23 cellular contexts compared by ENCODE assay signal in genomic region chr6:158497620-158498019, GRCh38.
DNase-seq lines count a peak whose midpoint lies in the region; ATAC-seq, FAIRE-seq and TF ChIP-seq lines count a peak whose summit lies in the region.
"Had no signal": no experiment of that assay in that cellular context is flagged by ENCODE, and none has a peak within 500 bp of the region (broad histone marks: within the 10 kb centered on the region; RNA-seq: fewer than 3 reads in every experiment).

No MANE protein-coding gene starts in this region.

- no peak for TF ChIP-seq RAD21 in HepG2 (CRISPR knock-in tag; IDR thresholded peaks at IDR 0.05)

- H3K4me2 ChIP-seq in HepG2 (ENCODE audit: low read depth, low read length) (no peak overlapping the region), neural progenitor cell (no peak overlapping the region)

- intact Hi-C loops in HepG2 (cut with micrococcal nuclease; ENCODE audit: unreplicated experiment) (no loop called here), right lobe of liver (cut with DNase I) (no loop called here), adrenal gland (cut with DNase I) (no loop called here)

- WGBS in HepG2 (ENCODE audit: low lambda C conversion rate) = 97% methylated on average over 6 of the region's 6 CpGs
- WGBS in right lobe of liver (ENCODE audit: insufficient coverage, low coverage, low lambda C conversion rate, missing lambda C conversion rate) = 78% methylated on average over 6 of the region's 6 CpGs
- 81 to 99% (median 97%) methylated on average over 4 to 6 of the region's 6 CpGs for WGBS in adrenal gland, 4 donors

- DNase-seq in HepG2 (ENCODE audit: low spot score) (no peak), right lobe of liver (no peak), NCI-H146 treated with DMSO at 0.1 percent for 48 hours (lab: John Stamatoyannopoulos, UW; ENCODE audit: unreplicated experiment) (peak; percentile 70), neural progenitor cell (ENCODE audit: low spot score) (peak; percentile 15), adrenal gland (no peak)
- no peak for DNase-seq in effector memory CD8-positive, alpha-beta T cell
- DNase-seq: ACHN; BE2C; C1 segment of cervical spinal cord; CD4-positive, CD25-positive, alpha-beta regulatory T cell; CD8-positive, alpha-beta memory T cell; COR-L47; DMS 273 treated with DMSO at 0.1 percent for 48 hours; DMS53; DND-41; EL; GM23248; HFFc6 had no signal

- no peak overlapping the region for H3K27ac Mint-ChIP-seq in neural progenitor cell
- no peak overlapping the region for H3K27ac Mint-ChIP-seq in effector memory CD8-positive, alpha-beta T cell
- H3K27ac Mint-ChIP-seq: CD4-positive, CD25-positive, alpha-beta regulatory T cell; CD8-positive, alpha-beta memory T cell; HFFc6 had no signal

- in situ Hi-C loops in HepG2 (cut with HindIII; ENCODE audit: extremely low pct_ligation_motif_present, low pct_unique_long_range_greater_than_20kb) = no loop called here

- FAIRE-seq in HepG2 (lab: Jason Lieb, UNC) = no peak
- FAIRE-seq: A204.1, GM12878, GM19239, H54 had no signal

- H3F3A ChIP-seq in neural progenitor cell (ENCODE audit: low read depth) = no peaks in the 10 kb centered on the region

- BruUV-seq in HepG2 (replicated peaks; lab: Mats Ljungman, UMichigan) = no TSS peak

- peaks cover 19% of the 10 kb centered on the region for H3K36me3 Mint-ChIP-seq in neural progenitor cell
- H3K36me3 Mint-ChIP-seq in effector memory CD8-positive, alpha-beta T cell (ENCODE audit: insufficient read depth) = peaks cover 12% of the 10 kb centered on the region

- no peak overlapping the region for H3K27ac ChIP-seq in HepG2 (ENCODE audit: extremely low read length, insufficient read depth, low read length)
- no peak overlapping the region for H3K27ac ChIP-seq in right lobe of liver
- no peak overlapping the region for H3K27ac ChIP-seq in neural progenitor cell
- no peak overlapping the region for H3K27ac ChIP-seq in adrenal gland
- H3K27ac ChIP-seq: GM23248 had no signal

- no peaks in the 10 kb centered on the region for H3K9me3 Mint-ChIP-seq in neural progenitor cell
- H3K9me3 Mint-ChIP-seq in effector memory CD8-positive, alpha-beta T cell = no peaks in the 10 kb centered on the region
- H3K9me3 Mint-ChIP-seq: CD4-positive, CD25-positive, alpha-beta regulatory T cell; CD8-positive, alpha-beta memory T cell; HFFc6 had no signal

- TF ChIP-seq EP300 in HepG2 (IDR thresholded peaks at IDR 0.05; ENCODE audit: low read depth in 2 of 2, low read length in 2 of 2) (no peak), HepG2 (CRISPR knock-in tag; IDR thresholded peaks at IDR 0.05; ENCODE audit: borderline replicate concordance) (no peak)

- H3K36me3 ChIP-seq in HepG2 (replicated peaks in 1 of 2; ENCODE audit: control insufficient read depth in 1 of 2, insufficient read depth in 2 of 2, low read length in 2 of 2) = peaks cover 30 to 68% of the 10 kb centered on the region in 2 experiments
- peaks cover 0 to 17% (median 1%) of the 10 kb centered on the region in 4 donors for H3K36me3 ChIP-seq in right lobe of liver
- no peaks in the 10 kb centered on the region for H3K36me3 ChIP-seq in neural progenitor cell
- peaks cover 0 to 27% of the 10 kb centered on the region in 2 donors for H3K36me3 ChIP-seq in adrenal gland (replicated peaks in 1 of 2)

- H4K20me1 ChIP-seq in HepG2 (ENCODE audit: insufficient read depth, low read length) (no peaks in the 10 kb centered on the region), neural progenitor cell (ENCODE audit: low read depth) (no peaks in the 10 kb centered on the region)

- TF ChIP-seq CTCF in HepG2 (CRISPR knock-in tag; IDR thresholded peaks at IDR 0.05) (no peak), right lobe of liver (IDR thresholded peaks at IDR 0.05) (no peak), neural progenitor cell (IDR thresholded peaks at IDR 0.05) (no peak), adrenal gland (IDR thresholded peaks at IDR 0.05) (no peak)

- H3K79me2 ChIP-seq in HepG2 (ENCODE audit: insufficient read depth, low read length) (no peaks in the 10 kb centered on the region), neural progenitor cell (ENCODE audit: low read depth) (no peaks in the 10 kb centered on the region)

- POLR2A ChIA-PET in HepG2 (lab: Yijun Ruan, JAX) = no interaction called here

- H3K4me3 Mint-ChIP-seq in neural progenitor cell = no peak overlapping the region
- H3K4me3 Mint-ChIP-seq in effector memory CD8-positive, alpha-beta T cell = no peak overlapping the region
- H3K4me3 Mint-ChIP-seq: CD4-positive, CD25-positive, alpha-beta regulatory T cell; CD8-positive, alpha-beta memory T cell; HFFc6 had no signal

- H3K9ac ChIP-seq in HepG2 (ENCODE audit: insufficient read depth, low read depth, low read length) = no peak overlapping the region
- H3K9ac ChIP-seq in neural progenitor cell = no peak overlapping the region
- H3K9ac ChIP-seq: GM23248 had no signal

- H3K4me1 Mint-ChIP-seq in neural progenitor cell = no peaks in the 10 kb centered on the region
- H3K4me1 Mint-ChIP-seq in effector memory CD8-positive, alpha-beta T cell (ENCODE audit: low read depth in 2 of 2) = no peaks in the 10 kb centered on the region
- H3K4me1 Mint-ChIP-seq: CD4-positive, CD25-positive, alpha-beta regulatory T cell; CD8-positive, alpha-beta memory T cell had no signal

- H3K27me3 ChIP-seq in HepG2 (ENCODE audit: control insufficient read depth in 1 of 2, insufficient read depth in 2 of 2, low read length in 2 of 2) (no peaks in the 10 kb centered on the region), right lobe of liver (no peaks in the 10 kb centered on the region), neural progenitor cell (no peaks in the 10 kb centered on the region), adrenal gland (no peaks in the 10 kb centered on the region)
- H3K27me3 ChIP-seq: BE2C had no signal

- no peaks in the 10 kb centered on the region for H3K9me3 ChIP-seq in HepG2 (ENCODE audit: low read length)
- H3K9me3 ChIP-seq in right lobe of liver = no peaks in the 10 kb centered on the region
- H3K9me3 ChIP-seq in neural progenitor cell (ENCODE audit: low read depth) = no peaks in the 10 kb centered on the region
- no peaks in the 10 kb centered on the region for H3K9me3 ChIP-seq in adrenal gland (replicated peaks in 1 of 3)
- H3K9me3 ChIP-seq: BE2C had no signal

- no peak overlapping the region for H2AFZ ChIP-seq in HepG2 (ENCODE audit: low read length)
- no peak overlapping the region for H2AFZ ChIP-seq in neural progenitor cell (replicated peaks)
- H2AFZ ChIP-seq: GM23248 had no signal

- ATAC-seq in HepG2 (no peak), right lobe of liver (no peak)
- no peak for ATAC-seq in effector memory CD8-positive, alpha-beta T cell (replicated peaks)
- ATAC-seq: GM12878, HCT116 had no signal

- H3K4me1 ChIP-seq in HepG2 (ENCODE audit: insufficient read depth, low read length) = no peaks in the 10 kb centered on the region
- no peaks in the 10 kb centered on the region for H3K4me1 ChIP-seq in right lobe of liver
- peaks cover 10% of the 10 kb centered on the region for H3K4me1 ChIP-seq in neural progenitor cell
- H3K4me1 ChIP-seq in adrenal gland (replicated peaks in 1 of 2) = no peaks in the 10 kb centered on the region
- H3K4me1 ChIP-seq: BE2C had no signal

- H3K27me3 Mint-ChIP-seq in neural progenitor cell (ENCODE audit: insufficient read depth, low read depth) = no peaks in the 10 kb centered on the region
- H3K27me3 Mint-ChIP-seq in effector memory CD8-positive, alpha-beta T cell = no peaks in the 10 kb centered on the region
- H3K27me3 Mint-ChIP-seq: CD4-positive, CD25-positive, alpha-beta regulatory T cell; CD8-positive, alpha-beta memory T cell had no signal

- CTCF ChIA-PET in HepG2 (lab: Yijun Ruan, JAX; ENCODE audit: low intra/inter-chr PET ratio, low total read pairs) = no interaction called here

- H3K4me3 ChIP-seq in HepG2 (replicated peaks in 1 of 3; ENCODE audit: insufficient read depth in 1 of 3, low read depth in 2 of 3, low read length in 3 of 3) (no peak overlapping the region), right lobe of liver (no peak overlapping the region), neural progenitor cell (no peak overlapping the region), adrenal gland (no peak overlapping the region)
- H3K4me3 ChIP-seq: GM12878, GM23248 had no signal

- no peak for TF ChIP-seq POLR2A in HepG2 (IDR thresholded peaks at IDR 0.05; ENCODE audit: insufficient read depth in 1 of 2, low read depth in 2 of 2, low read length in 2 of 2)
- TF ChIP-seq POLR2A in right lobe of liver (IDR thresholded peaks at IDR 0.05) = no peak
- TF ChIP-seq POLR2A in adrenal gland (IDR thresholded peaks at IDR 0.05) = no peak

TF ChIP-seq in HepG2, 621 proteins besides CTCF, POLR2A, EP300 and RAD21 (continues in another document):
- TF ChIP-seq YY1 (IDR thresholded peaks at IDR 0.05; ENCODE audit: insufficient read depth, insufficient replicate concordance, low read depth, low read length) = no peak
- TF ChIP-seq ZNF513 (CRISPR knock-in tag; conservative IDR thresholded peaks at IDR 0.05) = no peak
- TF ChIP-seq SETDB1 (CRISPR knock-in tag; IDR thresholded peaks at IDR 0.05; ENCODE audit: borderline replicate concordance) = no peak
- TF ChIP-seq FOSL2 (CRISPR knock-in tag; IDR thresholded peaks at IDR 0.05) = no peak
- no peak for TF ChIP-seq ZNF260 (CRISPR knock-in tag; IDR thresholded peaks at IDR 0.05; ENCODE audit: borderline replicate concordance, low read depth)

Comparison
In these comparisons a context has a peak if more than half of its experiments do, and no peak if none do; other contexts are left out.
1. DNase-seq: peak in NCI-H146 treated with DMSO at 0.1 percent for 48 hours (single experiment) and neural progenitor cell (single experiment); none in HepG2 (single experiment), right lobe of liver (0 of 3), adrenal gland (0 of 7) and effector memory CD8-positive, alpha-beta T cell (0 of 3).